In genomic region chr3:143000525-143000924, GRCh38 we compare ENCODE assay signal across 8 cellular contexts. TPM values are rescaled to one million over a fixed set of nuclear protein-coding genes. Genes with fewer than 3 reads are reported as not detected.
A peak's percentile ranks its signal among the peaks of the same experiment; 100 is the strongest.
DNase-seq lines count a peak whose midpoint lies in the region; ATAC-seq, FAIRE-seq and TF ChIP-seq lines count a peak whose summit lies in the region.

No MANE protein-coding gene starts in this region.

- RAD21 ChIA-PET in GM12878 (lab: Charles Lee; ENCODE audit: unreplicated experiment) = interaction anchor here (1.0 to 2.4 kb wide), 6 partner anchors 8 to 423 kb away, joined by 4 to 23 read pairs (median 4); no protein-coding TSS in a partner anchor

- no peaks in the 10 kb centered on the region for H3K27me3 ChIP-seq in IMR-90 (ENCODE audit: control insufficient read depth, insufficient read depth, low read length)
- no peaks in the 10 kb centered on the region for H3K27me3 ChIP-seq in GM12878 (replicated peaks in 1 of 2; ENCODE audit: control insufficient read depth in 2 of 2, insufficient read depth in 2 of 2, low read length in 1 of 2)
- no peaks in the 10 kb centered on the region for H3K27me3 ChIP-seq in thymus (ENCODE audit: control insufficient read depth, insufficient read depth)

- TF ChIP-seq RAD21 in IMR-90 (IDR thresholded peaks at IDR 0.05; ENCODE audit: low read length) (no peak), GM12878 (IDR thresholded peaks at IDR 0.05; ENCODE audit: insufficient read depth, low read depth, low read length) (no peak)

- H2BK15ac ChIP-seq in IMR-90 (ENCODE audit: low read depth, low read length) = no peak overlapping the region

- peak overlapping the region; percentile 41 for H4K91ac ChIP-seq in IMR-90 (ENCODE audit: insufficient read depth, low read depth, low read length)

- H3K27ac ChIP-seq in IMR-90 (ENCODE audit: insufficient read depth, low read length) (peak overlapping the region; percentile 94), GM12878 (ENCODE audit: control insufficient read depth, insufficient read depth) (peak overlapping the region; percentile 89; the same call in 1 of the 2 replicates), thymus (ENCODE audit: low read depth) (peak overlapping the region; percentile 92)

- no peak overlapping the region for H2BK20ac ChIP-seq in IMR-90 (ENCODE audit: low read depth, low read length)

- in situ Hi-C loops in IMR-90 (cut with MboI; ENCODE audit: low sequenced_read_pairs) (no loop called here), GM12878 (cut with MboI) (no loop called here)

- CTCF ChIA-PET in IMR-90 (lab: Yijun Ruan, JAX) (interaction anchor here (1.0 kb wide), 2 partner anchors 13 to 172 kb away, joined by 3 to 4 read pairs; no protein-coding TSS in a partner anchor), GM12878 (lab: Yijun Ruan, JAX) (interaction anchor here (1.0 to 5.0 kb wide), 7 partner anchors 10 to 674 kb away, joined by 4 to 52 read pairs (median 8); no protein-coding TSS in a partner anchor)

- dilution Hi-C loops in IMR-90 (cut with HindIII; ENCODE audit: low sequenced_read_pairs, unreplicated experiment) = no loop called here

- POLR2A ChIA-PET in IMR-90 (lab: Charles Lee; ENCODE audit: unreplicated experiment) (interaction anchor here (0.5 to 0.7 kb wide), 2 partner anchors 124 to 565 kb away, joined by 3 to 6 read pairs; no protein-coding TSS in a partner anchor), GM12878 (lab: Charles Lee) (interaction anchor here (0.6 to 3.9 kb wide), 9 partner anchors 10 to 972 kb away, joined by 3 to 21 read pairs (median 5); no protein-coding TSS in a partner anchor)

- H3K56ac ChIP-seq in IMR-90 (ENCODE audit: extremely low read depth, insufficient read depth, low read length) = peak overlapping the region; percentile 92

- no TSS peak for BruUV-seq in IMR-90 (replicated peaks; lab: Mats Ljungman, UMichigan)
- BruUV-seq in GM12878 (replicated peaks; lab: Mats Ljungman, UMichigan) = no TSS peak

- H2AK5ac ChIP-seq in IMR-90 (ENCODE audit: low read depth, low read length) = peak overlapping the region; percentile 72

- no peak for FAIRE-seq in GM12878 (lab: Jason Lieb, UNC)

- peak overlapping the region; percentile 34 for H3K4ac ChIP-seq in IMR-90 (ENCODE audit: low read depth, low read length)

- H4K8ac ChIP-seq in IMR-90 (ENCODE audit: low read depth in 2 of 2, low read length in 2 of 2) = peak overlapping the region; percentile 74 to 95; a peak in 3 of 4 replicates

- H3K9ac ChIP-seq in IMR-90 (ENCODE audit: low read depth, low read length) = peak overlapping the region; percentile 93
- peak overlapping the region; percentile 86 for H3K9ac ChIP-seq in GM12878 (ENCODE audit: control insufficient read depth, insufficient read depth, low read length)

- H3K79me1 ChIP-seq in IMR-90 (ENCODE audit: low read depth in 1 of 2, low read length in 2 of 2) = peaks cover 7 to 16% of the 10 kb centered on the region in 2 experiments; a peak in 2 of 4 replicates

- SMC1A ChIA-PET in GM12878 (lab: Charles Lee; ENCODE audit: uncharacterized antibody, unreplicated experiment) = interaction anchor here (0.6 to 3.2 kb wide), 10 partner anchors 8 to 974 kb away, joined by 3 to 27 read pairs (median 4); no protein-coding TSS in a partner anchor

- H3K9me3 ChIP-seq in IMR-90 (ENCODE audit: control insufficient read depth, insufficient read depth, low read length) (no peaks in the 10 kb centered on the region), GM12878 (replicated peaks; ENCODE audit: control insufficient read depth, insufficient read depth, low read length) (no peaks in the 10 kb centered on the region), thymus (ENCODE audit: control insufficient read depth) (no peaks in the 10 kb centered on the region)

- H2AK9ac ChIP-seq in IMR-90 (replicated peaks; ENCODE audit: low read depth, low read length, poor library complexity) = peak overlapping the region; percentile 56

- H3K4me2 ChIP-seq in IMR-90 (ENCODE audit: low read depth, low read length) (peak overlapping the region; percentile 94), GM12878 (ENCODE audit: control insufficient read depth, insufficient read depth) (peak overlapping the region; percentile 93)

- TF ChIP-seq CTCF in AG10803 (conservative IDR thresholded peaks at IDR 0.05; ENCODE audit: low read length) (no peak), IMR-90 (conservative IDR thresholded peaks at IDR 0.05; ENCODE audit: low read depth, low read length) (no peak), GM12878 (IDR thresholded peaks at IDR 0.05 in 2 of 3, conservative IDR thresholded peaks at IDR 0.05 in 1 of 3; ENCODE audit: control insufficient read depth in 2 of 3, extremely low read depth in 1 of 3, insufficient read depth in 1 of 3, low read depth in 3 of 3, low read length in 3 of 3) (no peak)

- TF ChIP-seq POLR2A in IMR-90 (IDR thresholded peaks at IDR 0.05; ENCODE audit: low read depth, low read length) (no peak), GM12878 (IDR thresholded peaks at IDR 0.05; ENCODE audit: low read depth, low read length) (no peak)

- peak overlapping the region; percentile 94 for H3K4me3 ChIP-seq in AG10803 (ENCODE audit: low read length)
- H3K4me3 ChIP-seq in IMR-90 (ENCODE audit: insufficient read depth, low read depth, low read length) = peak overlapping the region; percentile 76
- H3K4me3 ChIP-seq in GM12878 = peak overlapping the region; percentile 88
- H3K4me3 ChIP-seq in thymus (ENCODE audit: low read length) = peak overlapping the region; percentile 82

- H3K23ac ChIP-seq in IMR-90 (ENCODE audit: low read depth, low read length) = peak overlapping the region; percentile 98

- peaks cover 12% of the 10 kb centered on the region; the same call in 1 of the 2 replicates for H4K20me1 ChIP-seq in IMR-90 (ENCODE audit: insufficient read depth, low read length)
- no peaks in the 10 kb centered on the region for H4K20me1 ChIP-seq in GM12878 (ENCODE audit: control insufficient read depth, insufficient read depth)

- peak overlapping the region; percentile 27 for H3K14ac ChIP-seq in IMR-90 (replicated peaks; ENCODE audit: low read depth, low read length)

- DNase-seq in AG10803 (ENCODE audit: low read depth) = peak; percentile 51
- DNase-seq in IMR-90 = peak; percentile 43
- no peak for DNase-seq in GM12878 (ENCODE audit: low read depth, low spot score)
- peak; percentile 93 for DNase-seq in kidney tubule cell (ENCODE audit: low spot score)
- no peak for DNase-seq in stimulated activated CD4-positive, alpha-beta T cell treated with anti-CD3 and anti-CD28 coated beads, Interleukin-1b, Interleukin-23, amount 100 ng/mL, for 48 hours
- DNase-seq in effector CD8-positive, alpha-beta T cell (lab: John Stamatoyannopoulos, UW) = no peak

- 0 out of 2 replicates have a peak overlapping the region, but pooled peaks have one; percentile 0 for H3K18ac ChIP-seq in IMR-90 (ENCODE audit: low read depth, low read length)

- no peak for TF ChIP-seq EP300 in GM12878 (IDR thresholded peaks at IDR 0.05; ENCODE audit: borderline replicate concordance in 1 of 2, control insufficient read depth in 1 of 2, low read depth in 2 of 2, low read length in 2 of 2)

- H3K4me1 ChIP-seq in IMR-90 (ENCODE audit: control insufficient read depth, insufficient read depth, low read length) (peaks cover 3% of the 10 kb centered on the region; the same call in 1 of the 2 replicates), GM12878 (ENCODE audit: control insufficient read depth, insufficient read depth, low read length) (no peaks in the 10 kb centered on the region), thymus (ENCODE audit: control insufficient read depth, insufficient read depth, low read length) (peaks cover 8% of the 10 kb centered on the region)

- H3K79me2 ChIP-seq in GM12878 (ENCODE audit: control insufficient read depth, insufficient read depth, low read length) = peaks cover 45% of the 10 kb centered on the region

- peak overlapping the region; percentile 89 for H2BK5ac ChIP-seq in IMR-90 (ENCODE audit: low read depth, low read length, poor library complexity, severe bottlenecking)

- no peaks in the 10 kb centered on the region; the same call in 1 of the 2 replicates for H3K9me1 ChIP-seq in IMR-90 (ENCODE audit: insufficient read depth, low read length)

- no peaks in the 10 kb centered on the region for H3K36me3 ChIP-seq in IMR-90 (ENCODE audit: control insufficient read depth, insufficient read depth, low read length)
- no peaks in the 10 kb centered on the region for H3K36me3 ChIP-seq in GM12878 (ENCODE audit: control insufficient read depth in 2 of 2, insufficient read depth in 2 of 2, low read length in 1 of 2)
- H3K36me3 ChIP-seq in thymus (ENCODE audit: control insufficient read depth, insufficient read depth) = no peaks in the 10 kb centered on the region

- H2AFZ ChIP-seq in IMR-90 (replicated peaks; ENCODE audit: low read length, poor library complexity) (peak overlapping the region; percentile 79), GM12878 (ENCODE audit: control insufficient read depth, low read depth, low read length) (peak overlapping the region; percentile 97)

- no peak overlapping the region for H2BK120ac ChIP-seq in IMR-90 (ENCODE audit: low read depth, low read length)

- 16% methylated on average over 8 of the region's 10 CpGs; no CpG with 5 or more reads in 1 of the 2 experiments for WGBS in IMR-90 (ENCODE audit: extremely low coverage in 2 of 2, insufficient read length in 1 of 2), 2 experiments
- 65% methylated on average over 10 of the region's 10 CpGs for WGBS in GM12878 (ENCODE audit: insufficient coverage, insufficient replicate concordance, low lambda C conversion rate, missing lambda C conversion rate)
- 54% methylated on average over 10 of the region's 10 CpGs for WGBS in thymus

- ATAC-seq in IMR-90 (ENCODE audit: low read depth) = 0 out of 2 replicates have a peak, but pooled peaks have one; percentile 2
- no peak for ATAC-seq in GM12878
- ATAC-seq in GM21515 (IDR thresholded peaks at IDR 0.05; ENCODE audit: unreplicated experiment) = no peak

- peak overlapping the region; percentile 59 for H4K5ac ChIP-seq in IMR-90 (ENCODE audit: low read depth, low read length)

- intact Hi-C loops in IMR-90 (cut with micrococcal nuclease) (loop anchor here (5.0 kb wide), 1 partner anchor 423 kb away; the partner anchor contains the start of gene ATR), GM12878 (cut with micrococcal nuclease; ENCODE audit: unreplicated experiment) (loop anchor here (5.0 kb wide), 2 partner anchors 423 to 553 kb away; partner anchors contain the start of genes ATR and XRN1)

RNA-seq across cellular contexts. Expression of gene U2SURP, which starts 0.8 kb away (rescaled TPM):
- total RNA-seq in IMR-90 (2012; rRNA removed) (29.4 and 58.3 TPM in 2 replicates), GM12878 (2014; rRNA removed) (104 and 128 TPM in 2 replicates), GM12878 (2014; rRNA removed; fragmentation: Illumina TruSeq; extraction: Trizol) (187 and 192 TPM in 2 replicates), GM12878 (2021) (143 and 144 TPM in 2 replicates)
- polyA plus RNA-seq in IMR-90 (2012; rRNA removed) (20.8 and 24.8 TPM in 2 replicates), GM12878 (2011; rRNA removed) (117 and 205 TPM in 2 replicates), GM12878 (2014; fragmentation: Illumina TruSeq; extraction: Trizol) (154 and 191 TPM in 2 replicates), GM12878 (2014; fragmentation: Nextera tagmentation; extraction: Ambion mirVana) (100 to 1,000 TPM; 146 to 277 TPM), GM12878 (2014; rRNA removed) (64.6 and 76.3 TPM in 2 replicates), GM12878 (2016; fragmentation: Nextera tagmentation; extraction: Ambion mirVana) (100 to 1,000 TPM; 154 to 168 TPM), thymus (79.7 TPM)
- polyA plus RNA-seq in IMR-90 (2012; cell fraction: cytosol; rRNA removed) = 1.1 and 2.4 TPM in 2 replicates
- 4.6 and 45.9 TPM in 2 replicates for polyA plus RNA-seq in IMR-90 (2012; cell fraction: nucleus; rRNA removed; ENCODE audit: low replicate concordance)
- total RNA-seq in GM12878 (2013; cell fraction: nucleolus; rRNA removed) = 539 and 552 TPM in 2 replicates
- 81.1 TPM for polyA plus RNA-seq in GM12878 (2011; ENCODE audit: low read depth)
- 22.2 and 22.7 TPM in 2 replicates for polyA plus RNA-seq in GM12878 (2011; cell fraction: cytosol; rRNA removed)
- 130 and 170 TPM in 2 replicates for polyA plus RNA-seq in GM12878 (2011; cell fraction: nucleus; rRNA removed)
- polyA plus RNA-seq in GM12878 (2012) = 59.2 and 68.7 TPM in 2 replicates
- polyA minus RNA-seq in GM12878 (2011; rRNA and poly(A)+ RNA removed) = 55.0 and 121 TPM in 2 replicates
- 26.6 and 40.2 TPM in 2 replicates for polyA minus RNA-seq in GM12878 (2011; cell fraction: cytosol; rRNA and poly(A)+ RNA removed)
- 102 and 147 TPM in 2 replicates for polyA minus RNA-seq in GM12878 (2011; cell fraction: nucleus; rRNA and poly(A)+ RNA removed)

RNA-seq across cellular contexts. Expression of gene PAQR9, which starts 37.1 kb away (rescaled TPM):
- not detected in 2 replicates for total RNA-seq in IMR-90 (2012; rRNA removed)
- polyA plus RNA-seq in IMR-90 (2012; rRNA removed) = 0.04 and 0.05 TPM in 2 replicates
- 0.03 TPM in 1 of 2 replicates, not detected in the other for polyA plus RNA-seq in IMR-90 (2012; cell fraction: cytosol; rRNA removed)
- polyA plus RNA-seq in IMR-90 (2012; cell fraction: nucleus; rRNA removed; ENCODE audit: low replicate concordance) = 0.05 and 0.12 TPM in 2 replicates
- total RNA-seq in GM12878 (2013; cell fraction: nucleolus; rRNA removed) = not detected in 2 replicates
- total RNA-seq in GM12878 (2014; rRNA removed) = not detected in 2 replicates
- not detected in 2 replicates for total RNA-seq in GM12878 (2014; rRNA removed; fragmentation: Illumina TruSeq; extraction: Trizol)
- total RNA-seq in GM12878 (2021) = not detected in 2 replicates
- not detected for polyA plus RNA-seq in GM12878 (2011; ENCODE audit: low read depth)
- polyA plus RNA-seq in GM12878 (2011; rRNA removed) = not detected in 2 replicates
- not detected in 2 replicates for polyA plus RNA-seq in GM12878 (2011; cell fraction: cytosol; rRNA removed)
- polyA plus RNA-seq in GM12878 (2011; cell fraction: nucleus; rRNA removed) = not detected in 2 replicates
- polyA plus RNA-seq in GM12878 (2012) = not detected in 2 replicates
- polyA plus RNA-seq in GM12878 (2014; fragmentation: Illumina TruSeq; extraction: Trizol) = not detected in 2 replicates
- not detected for polyA plus RNA-seq in GM12878 (2014; fragmentation: Nextera tagmentation; extraction: Ambion mirVana)
- not detected in 2 replicates for polyA plus RNA-seq in GM12878 (2014; rRNA removed)
- polyA plus RNA-seq in GM12878 (2016; fragmentation: Nextera tagmentation; extraction: Ambion mirVana) = not detected
- polyA minus RNA-seq in GM12878 (2011; rRNA and poly(A)+ RNA removed) = 0.05 TPM in 1 of 2 replicates, not detected in the other
- not detected in 2 replicates for polyA minus RNA-seq in GM12878 (2011; cell fraction: cytosol; rRNA and poly(A)+ RNA removed)
- polyA minus RNA-seq in GM12878 (2011; cell fraction: nucleus; rRNA and poly(A)+ RNA removed) = 0.12 TPM in 1 of 2 replicates, not detected in the other
- polyA plus RNA-seq in thymus = 0.02 TPM

Comparison
In these comparisons a context has a peak if more than half of its experiments do, and no peak if none do; other contexts are left out.
1. DNase-seq: peak in AG10803 (single experiment), IMR-90 (single experiment) and kidney tubule cell (single experiment); none in GM12878 (single experiment), stimulated activated CD4-positive, alpha-beta T cell treated with anti-CD3 and anti-CD28 coated beads, Interleukin-1b, Interleukin-23, amount 100 ng/mL, for 48 hours (single experiment) and effector CD8-positive, alpha-beta T cell (single experiment).
2. Peak in every context shown above with its lines, with median percentiles within 50 percentile points of each other: H3K4me3 ChIP-seq and H3K27ac ChIP-seq.